In the genomic region with DNA sequence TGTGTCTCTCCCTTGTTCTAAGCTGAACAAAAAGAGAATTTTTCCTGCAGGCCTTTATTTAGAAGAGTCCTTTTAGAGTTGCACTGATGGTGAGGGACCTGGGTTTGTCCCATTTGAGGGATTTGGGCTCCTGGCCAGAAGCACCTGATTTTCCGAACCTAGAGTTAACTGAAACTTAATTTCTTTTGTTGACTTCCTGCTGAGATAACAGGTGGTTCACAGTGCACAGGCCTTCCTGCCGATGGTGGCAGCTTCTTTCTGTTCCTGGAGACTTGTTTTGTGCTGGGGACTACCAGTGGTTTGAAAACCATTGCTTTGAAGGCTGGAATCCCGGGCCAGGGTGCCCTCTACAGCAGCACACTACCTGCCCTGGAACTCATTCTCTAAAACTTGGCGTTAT, we compare ENCODE assay signal across 16 cellular contexts.
DNase-seq lines count a peak whose midpoint lies in the region; ATAC-seq and TF ChIP-seq lines count a peak whose summit lies in the region.
"Had no signal": no experiment of that assay in that cellular context is flagged by ENCODE, and none has a peak within 500 bp of the region (broad histone marks: within the 10 kb centered on the region; RNA-seq: fewer than 3 reads in every experiment).

No MANE protein-coding gene starts in this region.

- no peaks in the 10 kb centered on the region for H3K36me3 ChIP-seq in Loucy (ENCODE audit: insufficient read depth, low read length)
- H3K36me3 ChIP-seq: suprapubic skin had no signal

- DNase-seq in GM10248 (ENCODE audit: extremely low spot score) (peak; percentile 22), GM20000 (ENCODE audit: low spot score) (peak; percentile 10), mucosa of gallbladder (ENCODE audit: low spot score) (peak; percentile 29), SKM-1 (lab: John Stamatoyannopoulos, UW; ENCODE audit: unreplicated experiment) (no peak)
- DNase-seq: activated CD4-positive, alpha-beta T cell treated with anti-CD3 and anti-CD28 coated beads, Interleukin-2, amount 50 U/mL, for 4 hours; DMS53; foreskin melanocyte; NCI-H1694; NCI-H446; retina had no signal

- H3K9me2 ChIP-seq in Loucy (replicated peaks; ENCODE audit: low read depth, low read length): no peaks in the 10 kb centered on the region

- H3K4me2 ChIP-seq in Loucy (ENCODE audit: low read depth, low read length, poor library complexity, severe bottlenecking): no peak overlapping the region

- CTCF ChIA-PET in GM10248 (lab: Yijun Ruan, JAX): interaction anchor here (1.1 to 3.3 kb wide), 4 partner anchors 10 to 1470 kb away, joined by 3 to 21 read pairs (median 13); a partner anchor contains a TSS

- no peak overlapping the region for H3K9ac ChIP-seq in Loucy (ENCODE audit: low read depth, low read length, poor library complexity, severe bottlenecking)

- H3K79me2 ChIP-seq in Loucy (ENCODE audit: insufficient read depth, low read length): no peaks in the 10 kb centered on the region

- ATAC-seq in esophagus mucosa (no peak), HG02840 (IDR thresholded peaks at IDR 0.05; ENCODE audit: low FRiP score, unreplicated experiment) (no peak)
- ATAC-seq: activated T-helper 17 cell treated with anti-CD3 and anti-CD28 coated beads, Interleukin-2, amount 50 U/mL, for 72 hours had no signal

- H3K4me1 ChIP-seq in Loucy (ENCODE audit: insufficient read depth, low read length, poor library complexity, severe bottlenecking): no peaks in the 10 kb centered on the region
- H3K4me1 ChIP-seq: suprapubic skin had no signal

- no peaks in the 10 kb centered on the region for H3K9me3 ChIP-seq in Loucy (ENCODE audit: insufficient read depth, low read depth, low read length)
- H3K9me3 ChIP-seq: suprapubic skin had no signal

- H3K4me3 ChIP-seq in Loucy (ENCODE audit: low read length, poor library complexity, severe bottlenecking): no peak overlapping the region
- H3K4me3 ChIP-seq: lung, suprapubic skin had no signal

- H3F3A ChIP-seq in Loucy (ENCODE audit: low read depth): no peaks in the 10 kb centered on the region

- POLR2A ChIA-PET in GM10248 (lab: Yijun Ruan, JAX): interaction anchor here (0.7 kb wide), 1 partner anchor 82 kb away, joined by 3 read pairs; no protein-coding TSS in a partner anchor

- TF ChIP-seq CTCF in GM10248 (IDR thresholded peaks at IDR 0.05; ENCODE audit: control extremely low read depth, extremely low read depth, low read depth, missing control alignments) (no peak), GM20000 (IDR thresholded peaks at IDR 0.05; ENCODE audit: extremely low read depth, missing control alignments) (no peak), Loucy (conservative IDR thresholded peaks at IDR 0.05; ENCODE audit: low read length) (no peak)

- no peaks in the 10 kb centered on the region for H4K20me1 ChIP-seq in Loucy (ENCODE audit: insufficient read depth, low read length, poor library complexity, severe bottlenecking)

- H2AFZ ChIP-seq in Loucy (ENCODE audit: low read length): peak overlapping the region; percentile 77

- no peaks in the 10 kb centered on the region for H3K27me3 ChIP-seq in Loucy (ENCODE audit: insufficient read depth, low read length, poor library complexity, severe bottlenecking)
- H3K27me3 ChIP-seq: suprapubic skin had no signal
